In genomic region chr22:19341500-19341899, GRCh38 we compare ENCODE assay signal across 24 cellular contexts.
"Had no signal": no experiment of that assay in that cellular context is flagged by ENCODE, and none has a peak within 500 bp of the region (broad histone marks: within the 10 kb centered on the region; RNA-seq: fewer than 3 reads in every experiment).

No MANE protein-coding gene starts in this region.

- H3K4me3 ChIP-seq: colonic mucosa, heart left ventricle, neural progenitor cell, ovary, testis, tibial nerve, upper lobe of right lung, vagina had no signal

- H3K27me3 ChIP-seq: colonic mucosa, heart left ventricle, neural progenitor cell, ovary, testis, tibial nerve, upper lobe of right lung, vagina had no signal

- H3K4me1 Mint-ChIP-seq: endodermal cell; mesothelial cell of epicardium; neural progenitor cell; stimulated activated effector memory CD8-positive, alpha-beta T cell treated with anti-CD3 and anti-CD28 coated beads, Interleukin-12 subunit alpha, Interleukin-12 subunit beta, amount 100 ng/mL, for 72 hours had no signal

- H3K4me1 ChIP-seq: colonic mucosa, heart left ventricle, neural progenitor cell, testis, tibial nerve, upper lobe of right lung, vagina had no signal

- H3K4me2 ChIP-seq: neural progenitor cell had no signal

- H3K27me3 Mint-ChIP-seq: natural killer cell treated with Interleukin-12 subunit alpha and Interleukin-12 subunit beta and Interleukin-15 and Interleukin-18, amount 100 ng/mL, for 72 hours; progenitor cell of endocrine pancreas had no signal

- DNase-seq: colonic mucosa; effector CD4-positive, alpha-beta T cell; endodermal cell; foreskin melanocyte; heart left ventricle; hippocampal formation; islet precursor cell; mammary epithelial cell; nucleus accumbens; ovary; right cardiac atrium; stimulated activated CD4-positive, alpha-beta T cell treated with anti-CD3 and anti-CD28 coated beads, Interleukin-4, amount 100 ng/mL, for 1 hour; stimulated activated CD8-positive, alpha-beta memory T cell treated with anti-CD3 and anti-CD28 coated beads, Interleukin-4, amount 100 ng/mL, for 48 hours; stimulated activated naive CD8-positive, alpha-beta T cell treated with anti-CD3 and anti-CD28 coated beads, Interleukin-15, Interleukin-2, amounts not matched to agents 100 U/mL and 50 U/mL, for 24 hours; testis; upper lobe of right lung had no signal

- H3K4me3 Mint-ChIP-seq: endodermal cell; mesothelial cell of epicardium; natural killer cell treated with Interleukin-12 subunit alpha and Interleukin-12 subunit beta and Interleukin-15 and Interleukin-18, amount 100 ng/mL, for 72 hours; neural progenitor cell; stimulated activated effector memory CD8-positive, alpha-beta T cell treated with anti-CD3 and anti-CD28 coated beads, Interleukin-12 subunit alpha, Interleukin-12 subunit beta, amount 100 ng/mL, for 72 hours had no signal

- H3K27ac ChIP-seq: colonic mucosa, heart left ventricle, neural progenitor cell, ovary, testis, tibial nerve, upper lobe of right lung, vagina had no signal

- H2AFZ ChIP-seq: neural progenitor cell had no signal

- H3K36me3 ChIP-seq: colonic mucosa, ovary had no signal

- H3K9me3 ChIP-seq: colonic mucosa, testis had no signal

- H3K27ac Mint-ChIP-seq: endodermal cell; mesothelial cell of epicardium; natural killer cell treated with Interleukin-12 subunit alpha and Interleukin-12 subunit beta and Interleukin-15 and Interleukin-18, amount 100 ng/mL, for 72 hours; neural progenitor cell; progenitor cell of endocrine pancreas; stimulated activated effector memory CD8-positive, alpha-beta T cell treated with anti-CD3 and anti-CD28 coated beads, Interleukin-12 subunit alpha, Interleukin-12 subunit beta, amount 100 ng/mL, for 72 hours had no signal

- H3K9ac ChIP-seq: neural progenitor cell had no signal

- ATAC-seq: heart left ventricle; left lobe of liver; natural killer cell treated with Interleukin-12 subunit alpha and Interleukin-12 subunit beta and Interleukin-15 and Interleukin-18, amount 100 ng/mL, for 72 hours; right cardiac atrium; stimulated activated effector memory CD8-positive, alpha-beta T cell treated with anti-CD3 and anti-CD28 coated beads, Interleukin-12 subunit alpha, Interleukin-12 subunit beta, amount 100 ng/mL, for 72 hours; stimulated activated naive CD8-positive, alpha-beta T cell treated with anti-CD3 and anti-CD28 coated beads, Interleukin-15, Interleukin-2, amounts not matched to agents 100 U/mL and 50 U/mL, for 24 hours; upper lobe of right lung had no signal
